ENCODE assay signal across 1 cellular context in the genomic region with DNA sequence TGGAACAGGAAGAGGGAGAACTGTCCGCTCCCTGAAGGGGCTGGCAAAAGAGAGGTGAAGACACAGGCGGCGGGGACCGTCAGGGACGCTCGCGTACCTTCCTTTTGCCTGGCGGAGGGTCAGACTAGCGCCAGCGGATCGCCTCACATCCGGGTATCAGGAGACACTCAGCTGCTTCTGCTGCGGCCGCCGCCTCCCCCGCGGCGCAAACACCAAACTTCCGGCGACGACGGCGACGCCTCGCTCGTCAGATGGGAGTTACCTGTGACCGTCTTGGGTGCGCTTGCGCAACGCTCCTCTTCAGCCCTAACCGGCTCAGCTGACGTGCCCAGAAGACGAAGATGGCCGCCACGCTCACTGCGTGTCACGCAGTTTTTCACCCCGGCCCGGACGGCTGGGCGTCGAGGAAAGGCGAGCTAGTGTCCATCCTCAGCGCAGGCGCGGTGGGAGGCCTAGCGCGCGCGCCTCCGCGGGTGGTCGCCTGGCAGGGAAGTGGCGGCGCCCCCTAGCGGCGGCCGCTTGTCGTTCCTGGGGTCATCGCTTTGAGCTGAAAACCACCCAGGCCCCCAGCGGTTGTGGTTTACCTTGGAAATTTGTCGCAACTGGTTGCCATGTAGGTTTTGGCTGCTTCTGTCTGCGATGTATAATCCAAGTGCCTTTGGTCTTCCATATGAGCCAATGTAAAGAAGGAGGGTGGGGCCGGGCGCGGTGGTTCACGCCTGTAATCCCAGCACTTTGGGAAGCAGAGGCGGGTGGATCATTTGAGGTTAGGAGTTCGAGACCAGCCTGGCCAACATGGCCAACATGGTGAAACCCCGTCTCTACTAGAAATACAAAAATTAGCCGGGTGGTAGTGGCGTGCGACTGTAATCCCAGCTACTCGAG.
A peak's percentile ranks its signal among the peaks of the same experiment; 100 is the strongest.
TF ChIP-seq lines count a peak whose summit lies in the region.

A gene with protein sequence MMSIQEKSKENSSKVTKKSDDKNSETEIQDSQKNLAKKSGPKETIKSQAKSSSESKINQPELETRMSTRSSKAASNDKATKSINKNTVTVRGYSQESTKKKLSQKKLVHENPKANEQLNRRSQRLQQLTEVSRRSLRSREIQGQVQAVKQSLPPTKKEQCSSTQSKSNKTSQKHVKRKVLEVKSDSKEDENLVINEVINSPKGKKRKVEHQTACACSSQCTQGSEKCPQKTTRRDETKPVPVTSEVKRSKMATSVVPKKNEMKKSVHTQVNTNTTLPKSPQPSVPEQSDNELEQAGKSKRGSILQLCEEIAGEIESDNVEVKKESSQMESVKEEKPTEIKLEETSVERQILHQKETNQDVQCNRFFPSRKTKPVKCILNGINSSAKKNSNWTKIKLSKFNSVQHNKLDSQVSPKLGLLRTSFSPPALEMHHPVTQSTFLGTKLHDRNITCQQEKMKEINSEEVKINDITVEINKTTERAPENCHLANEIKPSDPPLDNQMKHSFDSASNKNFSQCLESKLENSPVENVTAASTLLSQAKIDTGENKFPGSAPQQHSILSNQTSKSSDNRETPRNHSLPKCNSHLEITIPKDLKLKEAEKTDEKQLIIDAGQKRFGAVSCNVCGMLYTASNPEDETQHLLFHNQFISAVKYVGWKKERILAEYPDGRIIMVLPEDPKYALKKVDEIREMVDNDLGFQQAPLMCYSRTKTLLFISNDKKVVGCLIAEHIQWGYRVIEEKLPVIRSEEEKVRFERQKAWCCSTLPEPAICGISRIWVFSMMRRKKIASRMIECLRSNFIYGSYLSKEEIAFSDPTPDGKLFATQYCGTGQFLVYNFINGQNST (minus strand): TSS at position 179 of the 885 bp plus-strand sequence. CDS start 25,861 bp downstream, outside the sequence.

TF ChIP-seq in liver, 16 proteins besides CTCF, POLR2A, EP300 and RAD21 (continued from another document):
- TF ChIP-seq, protein P1, sequence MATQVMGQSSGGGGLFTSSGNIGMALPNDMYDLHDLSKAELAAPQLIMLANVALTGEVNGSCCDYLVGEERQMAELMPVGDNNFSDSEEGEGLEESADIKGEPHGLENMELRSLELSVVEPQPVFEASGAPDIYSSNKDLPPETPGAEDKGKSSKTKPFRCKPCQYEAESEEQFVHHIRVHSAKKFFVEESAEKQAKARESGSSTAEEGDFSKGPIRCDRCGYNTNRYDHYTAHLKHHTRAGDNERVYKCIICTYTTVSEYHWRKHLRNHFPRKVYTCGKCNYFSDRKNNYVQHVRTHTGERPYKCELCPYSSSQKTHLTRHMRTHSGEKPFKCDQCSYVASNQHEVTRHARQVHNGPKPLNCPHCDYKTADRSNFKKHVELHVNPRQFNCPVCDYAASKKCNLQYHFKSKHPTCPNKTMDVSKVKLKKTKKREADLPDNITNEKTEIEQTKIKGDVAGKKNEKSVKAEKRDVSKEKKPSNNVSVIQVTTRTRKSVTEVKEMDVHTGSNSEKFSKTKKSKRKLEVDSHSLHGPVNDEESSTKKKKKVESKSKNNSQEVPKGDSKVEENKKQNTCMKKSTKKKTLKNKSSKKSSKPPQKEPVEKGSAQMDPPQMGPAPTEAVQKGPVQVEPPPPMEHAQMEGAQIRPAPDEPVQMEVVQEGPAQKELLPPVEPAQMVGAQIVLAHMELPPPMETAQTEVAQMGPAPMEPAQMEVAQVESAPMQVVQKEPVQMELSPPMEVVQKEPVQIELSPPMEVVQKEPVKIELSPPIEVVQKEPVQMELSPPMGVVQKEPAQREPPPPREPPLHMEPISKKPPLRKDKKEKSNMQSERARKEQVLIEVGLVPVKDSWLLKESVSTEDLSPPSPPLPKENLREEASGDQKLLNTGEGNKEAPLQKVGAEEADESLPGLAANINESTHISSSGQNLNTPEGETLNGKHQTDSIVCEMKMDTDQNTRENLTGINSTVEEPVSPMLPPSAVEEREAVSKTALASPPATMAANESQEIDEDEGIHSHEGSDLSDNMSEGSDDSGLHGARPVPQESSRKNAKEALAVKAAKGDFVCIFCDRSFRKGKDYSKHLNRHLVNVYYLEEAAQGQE (IDR thresholded peaks at IDR 0.05) = peak; percentile 63
